Comparison of ENCODE assay signal across 10 cellular contexts in the genomic region with DNA sequence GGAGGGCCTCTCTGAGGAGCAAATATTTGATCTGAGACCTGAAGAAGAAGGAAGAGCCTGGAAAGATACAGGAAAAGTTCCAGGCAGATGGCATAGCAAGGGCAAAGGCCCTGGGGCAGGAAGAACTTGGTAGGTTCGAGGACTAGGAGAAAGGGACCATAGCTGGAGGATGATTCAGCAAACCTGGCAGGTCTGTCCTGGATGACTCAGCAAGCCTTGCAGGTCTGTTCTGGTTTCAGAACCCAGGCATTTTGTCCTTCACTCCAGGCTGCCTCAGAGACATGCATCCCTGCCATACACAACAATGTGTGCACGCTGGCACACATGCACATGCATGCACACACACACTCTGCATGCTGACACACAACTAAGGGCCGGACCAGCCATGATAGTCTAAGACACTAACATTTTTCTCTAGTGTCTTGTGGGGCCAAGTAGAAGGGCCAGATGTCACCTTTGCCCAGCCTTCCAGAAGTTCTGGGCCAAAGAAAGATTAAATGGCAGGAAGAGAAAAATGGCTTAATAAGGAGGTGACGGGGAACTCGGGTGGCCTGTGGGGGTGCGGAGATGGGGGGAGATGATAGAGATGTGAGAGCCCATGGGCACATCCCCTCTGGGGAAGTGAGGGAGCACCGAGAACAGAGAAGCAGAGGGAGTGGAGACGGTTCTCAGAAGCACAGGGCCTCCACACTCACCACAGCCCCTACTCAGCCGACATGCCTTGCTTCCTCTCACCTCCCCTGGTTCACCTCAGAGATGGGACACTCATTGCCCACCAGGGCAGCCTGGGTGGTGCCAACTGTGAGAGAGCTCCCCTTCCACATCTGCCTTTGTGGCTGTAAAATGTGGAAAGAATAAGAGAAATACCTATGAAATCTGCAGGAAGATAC. TPM values are rescaled to one million over a fixed set of nuclear protein-coding genes. Genes with fewer than 3 reads are reported as not detected.
DNase-seq lines count a peak whose midpoint lies in the region; ATAC-seq, FAIRE-seq and TF ChIP-seq lines count a peak whose summit lies in the region.
"Had no signal": no experiment of that assay in that cellular context is flagged by ENCODE, and none has a peak within 500 bp of the region (broad histone marks: within the 10 kb centered on the region; RNA-seq: fewer than 3 reads in every experiment).

No MANE protein-coding gene starts in this region.

- intact Hi-C loops in activated naive CD4-positive, alpha-beta T cell treated with anti-CD3 and anti-CD28 coated beads for 36 hours (cut with micrococcal nuclease): no loop called here
- intact Hi-C loops in prostate gland (cut with DNase I): no loop called here

- peak overlapping the region; percentile 60 to 67 for H3K27ac ChIP-seq in prostate gland
- H3K27ac ChIP-seq: BLaER1 had no signal

- TF ChIP-seq POLR2A in prostate gland (IDR thresholded peaks at IDR 0.05) (no peak), GM12892 (IDR thresholded peaks at IDR 0.05; ENCODE audit: low read depth, low read length) (no peak)

- no peak overlapping the region for H3K4me3 ChIP-seq in prostate gland
- H3K4me3 ChIP-seq: BLaER1 had no signal

- FAIRE-seq in GM12892 (lab: Jason Lieb, UNC): no peak
- FAIRE-seq: colon had no signal

- no peaks in the 10 kb centered on the region for H3K27me3 ChIP-seq in prostate gland (replicated peaks; ENCODE audit: insufficient read depth)
- H3K27me3 ChIP-seq: BLaER1 had no signal

- peaks cover 2% of the 10 kb centered on the region for H3K4me1 ChIP-seq in prostate gland (replicated peaks)

- DNase-seq in activated naive CD4-positive, alpha-beta T cell treated with anti-CD3 and anti-CD28 coated beads for 36 hours: peak; percentile 52
- no peak for DNase-seq in activated naive CD4-positive, alpha-beta T cell treated with anti-CD3 and anti-CD28 coated beads, Interleukin-2, amount 50 U/mL, for 16 hours
- peak; percentile 84 for DNase-seq in OCI-M1 (lab: John Stamatoyannopoulos, UW)
- DNase-seq in chondrocyte (ENCODE audit: low spot score): no peak
- no peak for DNase-seq in prostate gland (ENCODE audit: low spot score)
- DNase-seq in GM12892 (ENCODE audit: insufficient read length): no peak
- DNase-seq in left lobe of liver (ENCODE audit: low spot score): no peak
- DNase-seq in effector CD4-positive, alpha-beta T cell: no peak

- H3K36me3 Mint-ChIP-seq in activated naive CD4-positive, alpha-beta T cell treated with anti-CD3 and anti-CD28 coated beads for 36 hours (ENCODE audit: low read depth): no peaks in the 10 kb centered on the region
- peaks cover 1% of the 10 kb centered on the region for H3K36me3 Mint-ChIP-seq in chondrocyte (ENCODE audit: low read depth)

- no peaks in the 10 kb centered on the region for H3K9me3 Mint-ChIP-seq in activated naive CD4-positive, alpha-beta T cell treated with anti-CD3 and anti-CD28 coated beads for 36 hours
- H3K9me3 Mint-ChIP-seq in chondrocyte (ENCODE audit: low read depth): no peaks in the 10 kb centered on the region

- no peaks in the 10 kb centered on the region for H3K27me3 Mint-ChIP-seq in activated naive CD4-positive, alpha-beta T cell treated with anti-CD3 and anti-CD28 coated beads for 36 hours (ENCODE audit: low read depth)
- H3K27me3 Mint-ChIP-seq in chondrocyte (ENCODE audit: low read depth): no peaks in the 10 kb centered on the region

- ATAC-seq in left lobe of liver: no peak

- TF ChIP-seq CTCF in chondrocyte (IDR thresholded peaks at IDR 0.05): no peak
- no peak for TF ChIP-seq CTCF in prostate gland (IDR thresholded peaks at IDR 0.05)

- H3K4me3 Mint-ChIP-seq in activated naive CD4-positive, alpha-beta T cell treated with anti-CD3 and anti-CD28 coated beads for 36 hours: no peak overlapping the region
- H3K4me3 Mint-ChIP-seq in chondrocyte (ENCODE audit: unreplicated experiment): no peak overlapping the region

- 77% methylated on average over 9 of the region's 9 CpGs for WGBS in prostate gland

- H3K9me3 ChIP-seq in prostate gland: no peaks in the 10 kb centered on the region
- H3K9me3 ChIP-seq: BLaER1 had no signal

- no peaks in the 10 kb centered on the region for H3K36me3 ChIP-seq in prostate gland
- H3K36me3 ChIP-seq: BLaER1 had no signal

- H3K27ac Mint-ChIP-seq in activated naive CD4-positive, alpha-beta T cell treated with anti-CD3 and anti-CD28 coated beads for 36 hours: no peak overlapping the region
- H3K27ac Mint-ChIP-seq in chondrocyte (ENCODE audit: unreplicated experiment): peak overlapping the region; percentile 3

- H3K4me1 Mint-ChIP-seq in activated naive CD4-positive, alpha-beta T cell treated with anti-CD3 and anti-CD28 coated beads for 36 hours (ENCODE audit: low read depth): peaks cover 35% of the 10 kb centered on the region
- H3K4me1 Mint-ChIP-seq in chondrocyte (ENCODE audit: low read depth): peaks cover 36% of the 10 kb centered on the region

- CTCF ChIA-PET in activated naive CD4-positive, alpha-beta T cell treated with anti-CD3 and anti-CD28 coated beads for 36 hours (lab: Charles Lee): interaction anchor here (0.7 to 1.9 kb wide), 3 partner anchors 11 to 144 kb away, joined by 3 to 6 read pairs (median 4); no protein-coding TSS in a partner anchor

RNA-seq across cellular contexts. Expression of a gene that starts 15.4 kb away (rescaled TPM):
- 10 to 100 TPM; 47.4 to 49.2 TPM for total RNA-seq in activated naive CD4-positive, alpha-beta T cell treated with anti-CD3 and anti-CD28 coated beads for 36 hours
- 7.0 to 141 TPM (median 137 TPM) in 3 replicates for total RNA-seq in chondrocyte
- 10 to 100 TPM; 11.8 to 22.7 TPM for total RNA-seq in prostate gland
- polyA plus RNA-seq in GM12892 (2012; ENCODE audit: missing spikeins): 10.5 TPM
- 18.3 TPM for total RNA-seq in left lobe of liver

RNA-seq across cellular contexts. Expression of a gene that starts 18.2 kb away (rescaled TPM):
- total RNA-seq in activated naive CD4-positive, alpha-beta T cell treated with anti-CD3 and anti-CD28 coated beads for 36 hours: 1 to 10 TPM; 3.9 to 4.2 TPM
- total RNA-seq in chondrocyte (72.1 to 77.1 TPM (median 73.2 TPM) in 3 replicates), prostate gland (10 to 100 TPM; 26.3 to 48.3 TPM), left lobe of liver (3.1 TPM)
- polyA plus RNA-seq in GM12892 (2012; ENCODE audit: missing spikeins): 7.4 TPM

RNA-seq across cellular contexts. Expression of a gene that starts 39.8 kb away (rescaled TPM):
- 1 to 10 TPM; 6.0 to 6.4 TPM for total RNA-seq in activated naive CD4-positive, alpha-beta T cell treated with anti-CD3 and anti-CD28 coated beads for 36 hours
- total RNA-seq in chondrocyte (34.3 to 40.4 TPM (median 39.6 TPM) in 3 replicates), prostate gland (10 to 100 TPM; 10.7 to 21.0 TPM), left lobe of liver (5.6 TPM)
- 2.1 TPM for polyA plus RNA-seq in GM12892 (2012; ENCODE audit: missing spikeins)

RNA-seq across cellular contexts. Expression of a gene that starts 42.9 kb away (rescaled TPM):
- 100 to 1,000 TPM; 150 to 160 TPM for total RNA-seq in activated naive CD4-positive, alpha-beta T cell treated with anti-CD3 and anti-CD28 coated beads for 36 hours
- total RNA-seq in chondrocyte (84.1 to 95.5 TPM (median 94.3 TPM) in 3 replicates), prostate gland (100 to 1,000 TPM; 108 to 158 TPM), left lobe of liver (73.9 TPM)
- 64.6 TPM for polyA plus RNA-seq in GM12892 (2012; ENCODE audit: missing spikeins)

Comparison
In these comparisons a context has a peak if more than half of its experiments do, and no peak if none do; other contexts are left out.
1. DNase-seq: peak in activated naive CD4-positive, alpha-beta T cell treated with anti-CD3 and anti-CD28 coated beads for 36 hours (single experiment) and OCI-M1 (single experiment); none in activated naive CD4-positive, alpha-beta T cell treated with anti-CD3 and anti-CD28 coated beads, Interleukin-2, amount 50 U/mL, for 16 hours (single experiment), chondrocyte (single experiment), prostate gland (single experiment), GM12892 (single experiment), left lobe of liver (single experiment) and effector CD4-positive, alpha-beta T cell (single experiment).